28 cellular contexts compared by ENCODE assay signal in the genomic region with DNA sequence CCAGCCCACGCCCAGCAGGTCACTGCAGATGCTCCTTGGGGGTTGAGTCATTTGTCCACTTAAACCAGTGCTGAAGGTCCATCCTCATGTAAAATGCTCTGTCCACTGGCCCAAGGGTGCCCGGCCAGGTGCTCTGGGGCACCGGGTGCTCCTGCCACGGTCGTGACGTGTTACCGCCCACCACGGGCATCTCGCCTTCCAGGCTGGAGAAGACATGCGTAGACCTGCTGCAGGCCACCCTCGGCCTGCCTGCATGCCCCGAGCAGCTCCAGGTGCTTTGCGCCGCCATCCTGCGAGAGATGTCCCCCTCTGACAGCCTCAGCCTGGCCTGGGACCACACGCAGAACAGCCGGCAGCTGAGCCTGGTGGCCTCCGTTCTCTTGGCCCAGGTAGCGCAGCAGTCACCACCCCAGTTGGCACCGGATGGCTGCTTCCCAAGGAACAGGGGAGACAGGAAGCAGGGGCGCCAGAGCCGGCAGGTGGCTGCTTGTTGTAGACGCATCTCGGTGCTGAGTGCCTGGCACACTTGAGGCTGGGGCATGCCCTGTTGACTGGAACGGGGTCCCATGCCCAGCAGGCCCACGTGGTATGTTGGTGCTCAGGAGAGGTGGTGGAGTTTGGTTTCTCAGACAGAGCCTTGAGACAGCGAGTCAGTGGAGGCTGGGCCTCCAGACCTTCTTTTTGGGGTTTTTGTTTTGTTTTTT.
"Had no signal": no experiment of that assay in that cellular context is flagged by ENCODE, and none has a peak within 500 bp of the region (broad histone marks: within the 10 kb centered on the region; RNA-seq: fewer than 3 reads in every experiment).

No MANE protein-coding gene starts in this region.

- H3K4me3 ChIP-seq: ascending aorta, breast epithelium had no signal

- H3K27ac ChIP-seq: ascending aorta, breast epithelium had no signal

- H3K27me3 ChIP-seq: ascending aorta, breast epithelium had no signal

- DNase-seq: activated CD4-positive, alpha-beta T cell treated with anti-CD3 and anti-CD28 coated beads, Interleukin-2, amount 10 ng/mL, durations not matched to agents 24 days and 14 days; activated CD4-positive, alpha-beta T cell treated with anti-CD3 and anti-CD28 coated beads, Interleukin-2, amount 50 U/mL, for 4 hours; activated CD8-positive, alpha-beta T cell treated with anti-CD3 and anti-CD28 coated beads, Interleukin-2, amount 10 ng/mL, durations not matched to agents 7 days and 5 days; activated gamma-delta T cell; activated naive CD4-positive, alpha-beta T cell treated with Interleukin-2 at 50 U/mL for 16 hours; activated naive CD8-positive, alpha-beta T cell treated with anti-CD3 and anti-CD28 coated beads, Interleukin-2, amount 10 ng/mL, durations not matched to agents 7 days and 5 days; activated T-cell treated with anti-CD3 and anti-CD28 coated beads, Interleukin-2, amount 50 U/mL, for 24 hours; amygdala; central memory CD4-positive, alpha-beta T cell; NCI-H1092 treated with DMSO at 0.1 percent for 48 hours; NCI-H1417; NCI-H146; NCI-H187; NCI-H2029 treated with DMSO at 0.1 percent for 48 hours; NCI-H2107; NCI-H2171; NCI-H2227 treated with DMSO at 0.1 percent for 48 hours; NCI-H446; NCI-H510A treated with DMSO at 0.1 percent for 48 hours; NCI-H69; RPMI8226; SIG-M5; SW 1271; T-helper 1 cell had no signal

- H3K9me3 ChIP-seq: ascending aorta, breast epithelium had no signal

- H3K36me3 ChIP-seq: breast epithelium had no signal

- ATAC-seq: activated CD8-positive, alpha-beta T cell treated with anti-CD3 and anti-CD28 coated beads, Interleukin-2, amount 10 ng/mL, durations not matched to agents 7 days and 5 days; Panc1; Right ventricle myocardium inferior had no signal
